Comparison of ENCODE assay signal across 13 cellular contexts in the genomic region with DNA sequence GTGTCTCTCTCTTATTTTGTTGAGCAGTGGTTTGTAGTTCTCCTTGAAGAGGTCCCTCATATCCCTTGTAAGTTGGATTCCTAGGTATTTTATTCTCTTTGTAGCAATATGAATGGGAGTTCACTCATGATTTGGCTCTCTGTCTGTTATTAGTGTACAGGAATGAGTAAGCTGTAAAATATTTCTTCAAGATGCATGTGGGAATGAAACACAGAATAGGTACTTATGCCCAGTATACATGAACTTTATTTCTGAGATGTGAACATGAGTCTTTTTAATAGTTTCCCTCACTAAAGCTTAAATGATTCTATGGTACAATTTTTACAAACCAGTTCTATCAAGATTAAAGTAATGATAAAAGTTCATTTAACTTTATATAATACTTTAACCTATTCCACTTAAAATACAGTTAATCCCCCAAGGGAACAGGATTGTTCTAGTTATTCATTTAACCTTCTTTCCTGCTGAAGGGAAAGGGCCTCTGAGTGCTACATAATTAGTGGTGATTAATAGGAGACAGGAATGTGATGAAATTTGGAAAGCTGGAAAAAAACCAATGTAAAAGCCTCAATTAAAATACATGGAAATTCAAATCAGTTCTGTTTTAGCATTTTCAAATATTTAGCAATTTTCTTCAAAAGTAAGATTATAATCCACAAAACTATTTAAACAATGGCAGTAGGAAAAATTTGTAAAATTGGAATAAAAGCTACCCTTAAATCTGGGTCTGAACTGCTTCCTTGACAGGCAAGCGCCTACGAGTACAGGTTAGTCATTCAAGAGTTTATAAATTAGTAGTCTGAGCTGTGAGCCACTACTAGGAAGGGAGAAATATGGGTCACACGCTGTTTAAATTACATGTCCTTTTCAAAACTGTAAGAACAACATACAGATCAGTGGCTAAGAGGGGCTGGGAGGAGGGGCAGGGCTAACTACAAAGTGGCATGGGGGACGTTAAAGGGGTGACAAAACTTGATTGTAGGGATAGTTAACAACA. TPM values are rescaled to one million over a fixed set of nuclear protein-coding genes. Genes with fewer than 3 reads are reported as not detected.
DNase-seq lines count a peak whose midpoint lies in the region.
"Had no signal": no experiment of that assay in that cellular context is flagged by ENCODE, and none has a peak within 500 bp of the region (broad histone marks: within the 10 kb centered on the region; RNA-seq: fewer than 3 reads in every experiment).

No MANE protein-coding gene starts in this region.

- H3K4me1 ChIP-seq in adipocyte (ENCODE audit: control insufficient read depth, insufficient read depth, low read length) = peaks cover 21% of the 10 kb centered on the region
- H3K4me1 ChIP-seq in skeletal muscle satellite cell (ENCODE audit: control insufficient read depth, insufficient read depth, low read length) = peaks cover 23% of the 10 kb centered on the region
- H3K4me1 ChIP-seq: transverse colon had no signal

- DNase-seq in NCI-H1417 (lab: John Stamatoyannopoulos, UW) = peak in 2 of 3 experiments; percentile 15 to 65
- DNase-seq in NCI-H1417 treated with DMSO at 0.1 percent for 48 hours (lab: John Stamatoyannopoulos, UW) = no peak
- peak; percentile 82 for DNase-seq in adipocyte (ENCODE audit: low read depth)
- peak; percentile 43 for DNase-seq in fibroblast of the conjunctiva (ENCODE audit: low read depth)
- DNase-seq in activated CD4-positive, alpha-beta memory T cell treated with anti-CD3 and anti-CD28 coated beads, Interleukin-2, amount 10 ng/mL, durations not matched to agents 7 days and 5 days = no peak
- DNase-seq in GDM1 (lab: John Stamatoyannopoulos, UW) = no peak
- DNase-seq in activated naive CD4-positive, alpha-beta T cell (lab: John Stamatoyannopoulos, UW) = no peak
- DNase-seq: DND-41; naive thymus-derived CD8-positive, alpha-beta T cell; NCI-H510A; Right ventricle myocardium superior; transverse colon had no signal

- POLR2A ChIA-PET in activated CD4-positive, alpha-beta memory T cell treated with anti-CD3 and anti-CD28 coated beads, Interleukin-2, amount 10 ng/mL, durations not matched to agents 7 days and 5 days (lab: Charles Lee) = no interaction called here

- H3K4me3 ChIP-seq in adipocyte (ENCODE audit: low read length) = no peak overlapping the region
- peak overlapping the region; percentile 41 for H3K4me3 ChIP-seq in skeletal muscle satellite cell (ENCODE audit: low read length)
- H3K4me3 ChIP-seq: transverse colon had no signal

- no peak overlapping the region for H3K27ac Mint-ChIP-seq in activated CD4-positive, alpha-beta memory T cell treated with anti-CD3 and anti-CD28 coated beads, Interleukin-2, amount 10 ng/mL, durations not matched to agents 7 days and 5 days
- H3K27ac Mint-ChIP-seq: naive thymus-derived CD8-positive, alpha-beta T cell had no signal

- H3K4me2 ChIP-seq in skeletal muscle satellite cell (ENCODE audit: low read length) = peak overlapping the region; percentile 70

- no peak overlapping the region for H3K4me3 Mint-ChIP-seq in activated CD4-positive, alpha-beta memory T cell treated with anti-CD3 and anti-CD28 coated beads, Interleukin-2, amount 10 ng/mL, durations not matched to agents 7 days and 5 days
- H3K4me3 Mint-ChIP-seq: naive thymus-derived CD8-positive, alpha-beta T cell had no signal

- H3K9me3 ChIP-seq in adipocyte (ENCODE audit: control insufficient read depth, low read length) = no peaks in the 10 kb centered on the region
- H3K9me3 ChIP-seq in skeletal muscle satellite cell (replicated peaks; ENCODE audit: low read length) = no peaks in the 10 kb centered on the region
- H3K9me3 ChIP-seq: transverse colon had no signal

- H3K9me3 Mint-ChIP-seq in activated CD4-positive, alpha-beta memory T cell treated with anti-CD3 and anti-CD28 coated beads, Interleukin-2, amount 10 ng/mL, durations not matched to agents 7 days and 5 days = no peaks in the 10 kb centered on the region
- H3K9me3 Mint-ChIP-seq: naive thymus-derived CD8-positive, alpha-beta T cell had no signal

- H3K27me3 Mint-ChIP-seq in activated CD4-positive, alpha-beta memory T cell treated with anti-CD3 and anti-CD28 coated beads, Interleukin-2, amount 10 ng/mL, durations not matched to agents 7 days and 5 days = no peaks in the 10 kb centered on the region

- H3K36me3 ChIP-seq in adipocyte (ENCODE audit: control insufficient read depth, insufficient read depth, low read length, severe bottlenecking) (no peaks in the 10 kb centered on the region), skeletal muscle satellite cell (ENCODE audit: insufficient read depth, low read length) (peaks cover 5% of the 10 kb centered on the region)
- H3K36me3 ChIP-seq: transverse colon had no signal

- no peaks in the 10 kb centered on the region for H3K36me3 Mint-ChIP-seq in activated CD4-positive, alpha-beta memory T cell treated with anti-CD3 and anti-CD28 coated beads, Interleukin-2, amount 10 ng/mL, durations not matched to agents 7 days and 5 days (ENCODE audit: low read depth)

- CTCF ChIA-PET in activated CD4-positive, alpha-beta memory T cell treated with anti-CD3 and anti-CD28 coated beads, Interleukin-2, amount 10 ng/mL, durations not matched to agents 7 days and 5 days (lab: Charles Lee) = interaction anchor here (1.3 kb wide), 1 partner anchor 9 kb away, joined by 3 read pairs; no protein-coding TSS in a partner anchor

- H3K9ac ChIP-seq in adipocyte (ENCODE audit: low read length) (no peak overlapping the region), skeletal muscle satellite cell (ENCODE audit: low read depth, low read length) (peak overlapping the region; percentile 68)

- H3K27me3 ChIP-seq in adipocyte (replicated peaks; ENCODE audit: control insufficient read depth, insufficient read depth, low read length) (no peaks in the 10 kb centered on the region), skeletal muscle satellite cell (ENCODE audit: control insufficient read depth, insufficient read depth, low read length) (no peaks in the 10 kb centered on the region)
- H3K27me3 ChIP-seq: transverse colon had no signal

- H3K4me1 Mint-ChIP-seq in activated CD4-positive, alpha-beta memory T cell treated with anti-CD3 and anti-CD28 coated beads, Interleukin-2, amount 10 ng/mL, durations not matched to agents 7 days and 5 days = peaks cover 4% of the 10 kb centered on the region
- H3K4me1 Mint-ChIP-seq: naive thymus-derived CD8-positive, alpha-beta T cell had no signal

RNA-seq across cellular contexts. Expression of gene SPIRE1, which starts 28.9 kb away (rescaled TPM):
- total RNA-seq in skeletal muscle satellite cell (2012; rRNA removed) = 25.3 and 26.9 TPM in 2 replicates
- total RNA-seq in activated CD4-positive, alpha-beta memory T cell treated with anti-CD3 and anti-CD28 coated beads, Interleukin-2, amount 10 ng/mL, durations not matched to agents 7 days and 5 days = 1 to 10 TPM; 4.5 to 6.3 TPM

Comparison
In these comparisons a context has a peak if more than half of its experiments do, and no peak if none do; other contexts are left out.
1. DNase-seq: peak in NCI-H1417 (2 of 3), adipocyte (single experiment) and fibroblast of the conjunctiva (single experiment); none in NCI-H1417 treated with DMSO at 0.1 percent for 48 hours (single experiment), activated CD4-positive, alpha-beta memory T cell treated with anti-CD3 and anti-CD28 coated beads, Interleukin-2, amount 10 ng/mL, durations not matched to agents 7 days and 5 days (single experiment), GDM1 (single experiment) and activated naive CD4-positive, alpha-beta T cell (0 of 4).